Comparison of ENCODE assay signal across 8 cellular contexts in genomic region chr19:55340784-55341147, GRCh38. TPM values are rescaled to one million over a fixed set of nuclear protein-coding genes. Genes with fewer than 3 reads are reported as not detected.
A peak's percentile ranks its signal among the peaks of the same experiment; 100 is the strongest.
DNase-seq lines count a peak whose midpoint lies in the region; ATAC-seq and TF ChIP-seq lines count a peak whose summit lies in the region.

No MANE protein-coding gene starts in this region.

- H3K4me3 ChIP-seq in OCI-LY1 (ENCODE audit: low read depth, low read length, poor library complexity, severe bottlenecking) (peak overlapping the region; percentile 73), ectodermal cell (ENCODE audit: insufficient read depth, low read depth, low read length) (peak overlapping the region; percentile 83), neuron (ENCODE audit: low read length) (peak overlapping the region; percentile 57)

- no peaks in the 10 kb centered on the region for H3K79me2 ChIP-seq in OCI-LY1 (ENCODE audit: insufficient read depth, low read length)

- peaks cover 14% of the 10 kb centered on the region for H3K36me3 ChIP-seq in OCI-LY1 (ENCODE audit: insufficient read depth, low read length)
- peaks cover 16% of the 10 kb centered on the region for H3K36me3 ChIP-seq in ectodermal cell (ENCODE audit: control insufficient read depth, insufficient read depth, low read length)
- peaks cover 25% of the 10 kb centered on the region for H3K36me3 ChIP-seq in neuron (ENCODE audit: insufficient read depth, low read length)

- H3K27ac Mint-ChIP-seq in T-helper 1 cell treated with Interleukin-12 subunit alpha and Interleukin-12 subunit beta and Interleukin-4 antibody, amounts not matched to agents 30 μg/mL and 1 μg/mL, for 36 hours = peak overlapping the region; percentile 86

- H3F3A ChIP-seq in OCI-LY1 (ENCODE audit: insufficient read depth, low read length) = no peaks in the 10 kb centered on the region

- peak overlapping the region; percentile 89 for H3K4me2 ChIP-seq in OCI-LY1 (ENCODE audit: low read length)

- DNase-seq in T-helper 1 cell (no peak), LoVo (ENCODE audit: low spot score) (no peak), hepatic stellate cell (ENCODE audit: low spot score) (no peak)

- H3K36me3 Mint-ChIP-seq in T-helper 1 cell treated with Interleukin-12 subunit alpha and Interleukin-12 subunit beta and Interleukin-4 antibody, amounts not matched to agents 30 μg/mL and 1 μg/mL, for 36 hours (ENCODE audit: low read depth) = peaks cover 5% of the 10 kb centered on the region

- H3K4me3 Mint-ChIP-seq in T-helper 1 cell treated with Interleukin-12 subunit alpha and Interleukin-12 subunit beta and Interleukin-4 antibody, amounts not matched to agents 30 μg/mL and 1 μg/mL, for 36 hours = peak overlapping the region; percentile 87

- H2AFZ ChIP-seq in OCI-LY1 (ENCODE audit: low read length) = no peak overlapping the region
- no peak overlapping the region for H2AFZ ChIP-seq in neuron (ENCODE audit: low read depth, low read length)

- ATAC-seq in GM19023 (IDR thresholded peaks at IDR 0.05; ENCODE audit: unreplicated experiment) = no peak

- no peaks in the 10 kb centered on the region for H3K9me3 Mint-ChIP-seq in T-helper 1 cell treated with Interleukin-12 subunit alpha and Interleukin-12 subunit beta and Interleukin-4 antibody, amounts not matched to agents 30 μg/mL and 1 μg/mL, for 36 hours

- H3K9me2 ChIP-seq in OCI-LY1 (ENCODE audit: low read depth, low read length) = no peaks in the 10 kb centered on the region

- H3K27ac ChIP-seq in OCI-LY1 (ENCODE audit: low read depth, low read length, poor library complexity, severe bottlenecking) = no peak overlapping the region
- peak overlapping the region; percentile 58 for H3K27ac ChIP-seq in ectodermal cell (ENCODE audit: insufficient read depth, low read depth, low read length, poor library complexity, severe bottlenecking)

- H3K4me1 ChIP-seq in OCI-LY1 (ENCODE audit: insufficient read depth, low read length, severe bottlenecking) (peaks cover 25% of the 10 kb centered on the region), ectodermal cell (ENCODE audit: control insufficient read depth, insufficient read depth, low read length) (peaks cover 11% of the 10 kb centered on the region), neuron (ENCODE audit: insufficient read depth, low read length) (peaks cover 13% of the 10 kb centered on the region)

- WGBS in ectodermal cell, 2 experiments = 0% methylated on average over 24 of the region's 24 CpGs

- peaks cover 11% of the 10 kb centered on the region for H3K27me3 Mint-ChIP-seq in T-helper 1 cell treated with Interleukin-12 subunit alpha and Interleukin-12 subunit beta and Interleukin-4 antibody, amounts not matched to agents 30 μg/mL and 1 μg/mL, for 36 hours (ENCODE audit: low read depth)

- H3K27me3 ChIP-seq in OCI-LY1 (ENCODE audit: insufficient read depth, low read length) (no peaks in the 10 kb centered on the region), ectodermal cell (ENCODE audit: control insufficient read depth, insufficient read depth, low read length, poor library complexity, severe bottlenecking) (no peaks in the 10 kb centered on the region), neuron (ENCODE audit: insufficient read depth, low read length) (no peaks in the 10 kb centered on the region)

- peak overlapping the region; percentile 85 for H3K9ac ChIP-seq in OCI-LY1 (ENCODE audit: low read length)

- TF ChIP-seq CTCF in OCI-LY1 (IDR thresholded peaks at IDR 0.05; ENCODE audit: low read length) = peak; percentile 45; the same call in 1 of the 2 replicates

- H3K9me3 ChIP-seq in OCI-LY1 (ENCODE audit: low read length) (no peaks in the 10 kb centered on the region), ectodermal cell (ENCODE audit: control insufficient read depth, low read length) (no peaks in the 10 kb centered on the region), neuron (ENCODE audit: low read length) (no peaks in the 10 kb centered on the region)

- no peaks in the 10 kb centered on the region for H4K20me1 ChIP-seq in OCI-LY1 (ENCODE audit: insufficient read depth, low read length)

- peaks cover 14% of the 10 kb centered on the region for H3K4me1 Mint-ChIP-seq in T-helper 1 cell treated with Interleukin-12 subunit alpha and Interleukin-12 subunit beta and Interleukin-4 antibody, amounts not matched to agents 30 μg/mL and 1 μg/mL, for 36 hours (ENCODE audit: low read depth)

RNA-seq across cellular contexts. Expression of gene KMT5C, which starts 1.1 kb away (rescaled TPM):
- polyA plus RNA-seq in ectodermal cell (2013, experiment 1 of 4) = 51.0 TPM
- 45.4 TPM for polyA plus RNA-seq in ectodermal cell (2013, experiment 2 of 4)
- 41.6 TPM for polyA plus RNA-seq in ectodermal cell (2013, experiment 3 of 4)
- polyA plus RNA-seq in ectodermal cell (2013, experiment 4 of 4) = 44.1 TPM

RNA-seq across cellular contexts. Expression of gene COX6B2, which starts 13.8 kb away (rescaled TPM):
- polyA plus RNA-seq in ectodermal cell (2013, experiment 1 of 4) = 0.56 TPM
- 0.94 TPM for polyA plus RNA-seq in ectodermal cell (2013, experiment 2 of 4)
- 1.3 TPM for polyA plus RNA-seq in ectodermal cell (2013, experiment 3 of 4)
- 1.5 TPM for polyA plus RNA-seq in ectodermal cell (2013, experiment 4 of 4)

RNA-seq across cellular contexts. Expression of gene TMEM150B, which starts 15.6 kb away (rescaled TPM):
- not detected for polyA plus RNA-seq in ectodermal cell (2013, experiment 1 of 4)
- polyA plus RNA-seq in ectodermal cell (2013, experiment 2 of 4) = not detected
- not detected for polyA plus RNA-seq in ectodermal cell (2013, experiment 3 of 4)
- not detected for polyA plus RNA-seq in ectodermal cell (2013, experiment 4 of 4)

RNA-seq across cellular contexts. Expression of gene GARIN5B, which starts 22.3 kb away (rescaled TPM):
- not detected for polyA plus RNA-seq in ectodermal cell (2013, experiment 1 of 4)
- 0.07 TPM for polyA plus RNA-seq in ectodermal cell (2013, experiment 2 of 4)
- polyA plus RNA-seq in ectodermal cell (2013, experiment 3 of 4) = 0.16 TPM
- polyA plus RNA-seq in ectodermal cell (2013, experiment 4 of 4) = 0.12 TPM

RNA-seq across cellular contexts. Expression of gene IL11, which starts 29.5 kb away (rescaled TPM):
- 0.52 TPM for polyA plus RNA-seq in ectodermal cell (2013, experiment 1 of 4)
- 0.32 TPM for polyA plus RNA-seq in ectodermal cell (2013, experiment 2 of 4)
- polyA plus RNA-seq in ectodermal cell (2013, experiment 3 of 4) = 0.80 TPM
- 0.77 TPM for polyA plus RNA-seq in ectodermal cell (2013, experiment 4 of 4)
